ENCODE assay signal across 22 cellular contexts in the genomic region with DNA sequence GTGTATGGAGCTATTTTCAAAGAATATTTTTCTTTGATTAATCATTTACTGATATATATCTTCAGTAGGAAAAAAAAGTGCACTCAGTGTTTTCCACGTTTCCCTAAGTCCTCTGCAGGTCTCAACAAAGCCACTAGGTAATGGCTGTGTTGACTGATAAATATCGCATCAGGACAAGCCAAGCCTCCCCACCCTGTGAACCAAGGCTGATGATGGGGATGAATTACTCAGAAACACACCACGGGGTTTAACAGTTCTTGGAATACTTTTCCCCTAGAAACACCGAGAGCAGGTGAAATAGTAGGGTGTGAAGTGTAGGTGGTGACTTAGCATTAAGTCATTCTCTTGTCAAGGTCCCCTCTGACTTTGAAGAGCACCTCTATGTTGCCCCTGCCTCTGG.
"Had no signal": no experiment of that assay in that cellular context is flagged by ENCODE, and none has a peak within 500 bp of the region (broad histone marks: within the 10 kb centered on the region; RNA-seq: fewer than 3 reads in every experiment).

No MANE protein-coding gene starts in this region.

- ATAC-seq: naive thymus-derived CD8-positive, alpha-beta T cell; pancreas; right cardiac atrium; sciatic nerve; stimulated activated effector memory CD8-positive, alpha-beta T cell treated with anti-CD3 and anti-CD28 coated beads, Interleukin-12 subunit alpha, Interleukin-12 subunit beta, amount 100 ng/mL, for 72 hours had no signal

- H3K27me3 ChIP-seq: pancreas, suprapubic skin, tibial artery, vagina had no signal

- H3K27ac ChIP-seq: left ventricle myocardium inferior, pancreas, prostate gland, skin epidermis, suprapubic skin, thoracic aorta, tibial artery, vagina had no signal

- H3K36me3 ChIP-seq: left ventricle myocardium inferior, pancreas, prostate gland, suprapubic skin, thoracic aorta, tibial artery, vagina had no signal

- H3K4me3 ChIP-seq: left ventricle myocardium inferior, lung, pancreas, prostate gland, skin epidermis, suprapubic skin, thoracic aorta, tibial artery, vagina had no signal

- H3K4me1 ChIP-seq: left ventricle myocardium inferior, pancreas, prostate gland, suprapubic skin, tibial artery, vagina had no signal

- H3K9me3 ChIP-seq: pancreas, prostate gland, suprapubic skin, thoracic aorta, tibial artery, vagina had no signal

- DNase-seq: hypothalamus; immature natural killer cell; left ventricle myocardium inferior; mesenchymal stem cell; naive thymus-derived CD8-positive, alpha-beta T cell; nucleus accumbens; pancreas; posterior cingulate gyrus; retina; right cardiac atrium; stimulated activated CD4-positive, alpha-beta T cell treated with anti-CD3 and anti-CD28 coated beads, Interleukin-4, amount 100 ng/mL, for 24 hours; stimulated activated naive CD4-positive, alpha-beta T cell; tibial artery had no signal

- FAIRE-seq: islet of Langerhans, pancreas had no signal
